ENCODE assay signal across 2 cellular contexts in the genomic region with DNA sequence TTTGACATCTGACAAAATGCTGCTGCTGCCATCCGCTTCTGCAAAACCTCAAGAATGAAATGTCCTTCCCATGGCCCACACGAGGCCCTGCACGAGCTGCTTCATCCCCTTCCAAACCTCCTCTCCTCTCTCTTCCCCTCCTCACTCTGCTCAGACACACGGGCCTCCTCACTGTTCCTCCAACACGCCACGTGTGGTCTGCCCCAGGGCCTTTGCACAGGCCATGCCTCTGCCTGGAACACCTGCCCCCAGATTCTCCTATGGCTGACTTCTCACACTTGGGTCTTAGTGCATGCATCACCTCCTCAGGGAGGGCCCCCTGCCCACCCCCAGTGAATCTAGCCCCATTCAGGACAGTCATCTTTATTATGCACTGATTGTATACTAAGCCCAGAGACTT.
TF ChIP-seq lines count a peak whose summit lies in the region.

No MANE protein-coding gene starts in this region.

TF ChIP-seq in HEK293, 187 proteins besides CTCF, POLR2A, EP300 and RAD21:
- TF ChIP-seq OSR2 (tag by site-specific recombination; IDR thresholded peaks at IDR 0.05) (no peak), ZNF426 (tag by site-specific recombination; IDR thresholded peaks at IDR 0.05) (no peak), SP2 (tag by site-specific recombination; IDR thresholded peaks at IDR 0.05) (no peak), ZNF623 (tag by site-specific recombination; IDR thresholded peaks at IDR 0.05) (peak; percentile 100), HOXC10 (CRISPR knock-in tag; IDR thresholded peaks at IDR 0.05) (no peak)
- TF ChIP-seq, protein P1, sequence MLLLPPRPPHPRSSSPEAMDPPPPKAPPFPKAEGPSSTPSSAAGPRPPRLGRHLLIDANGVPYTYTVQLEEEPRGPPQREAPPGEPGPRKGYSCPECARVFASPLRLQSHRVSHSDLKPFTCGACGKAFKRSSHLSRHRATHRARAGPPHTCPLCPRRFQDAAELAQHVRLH (tag by site-specific recombination; IDR thresholded peaks at IDR 0.05), result peak; percentile 68; the same call in 1 of the 2 replicates
- TF ChIP-seq, protein P2, sequence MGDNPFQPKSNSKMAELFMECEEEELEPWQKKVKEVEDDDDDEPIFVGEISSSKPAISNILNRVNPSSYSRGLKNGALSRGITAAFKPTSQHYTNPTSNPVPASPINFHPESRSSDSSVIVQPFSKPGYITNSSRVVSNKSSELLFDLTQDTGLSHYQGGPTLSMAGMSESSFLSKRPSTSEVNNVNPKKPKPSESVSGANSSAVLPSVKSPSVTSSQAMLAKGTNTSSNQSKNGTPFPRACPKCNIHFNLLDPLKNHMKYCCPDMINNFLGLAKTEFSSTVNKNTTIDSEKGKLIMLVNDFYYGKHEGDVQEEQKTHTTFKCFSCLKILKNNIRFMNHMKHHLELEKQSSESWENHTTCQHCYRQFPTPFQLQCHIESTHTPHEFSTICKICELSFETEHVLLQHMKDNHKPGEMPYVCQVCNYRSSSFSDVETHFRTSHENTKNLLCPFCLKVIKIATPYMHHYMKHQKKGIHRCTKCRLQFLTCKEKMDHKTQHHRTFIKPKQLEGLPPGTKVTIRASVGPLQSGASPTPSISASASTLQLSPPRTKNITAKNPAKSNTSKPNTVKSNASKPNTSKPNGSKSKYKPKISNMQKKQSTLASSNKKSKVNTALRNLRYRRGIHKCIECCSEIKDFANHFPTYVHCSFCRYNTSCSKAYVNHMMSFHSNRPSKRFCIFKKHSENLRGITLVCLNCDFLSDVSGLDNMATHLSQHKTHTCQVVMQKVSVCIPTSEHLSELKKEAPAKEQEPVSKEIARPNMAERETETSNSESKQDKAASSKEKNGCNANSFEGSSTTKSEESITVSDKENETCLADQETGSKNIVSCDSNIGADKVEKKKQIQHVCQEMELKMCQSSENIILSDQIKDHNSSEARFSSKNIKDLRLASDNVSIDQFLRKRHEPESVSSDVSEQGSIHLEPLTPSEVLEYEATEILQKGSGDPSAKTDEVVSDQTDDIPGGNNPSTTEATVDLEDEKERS (tag by site-specific recombination; IDR thresholded peaks at IDR 0.05), result peak; percentile 85; the same call in 1 of the 2 replicates

TF ChIP-seq in K562, 482 proteins besides CTCF, POLR2A, EP300 and RAD21:
- TF ChIP-seq PTBP1 (IDR thresholded peaks at IDR 0.05; ENCODE audit: low read depth, low read length), result 0 out of 2 replicates have a peak, but pooled peaks have one; percentile 52
- TF ChIP-seq BCOR (IDR thresholded peaks at IDR 0.05), result peak; percentile 94
- 0 out of 2 replicates have a peak, but pooled peaks have one; percentile 46 for TF ChIP-seq ZKSCAN8 (CRISPR knock-in tag; IDR thresholded peaks at IDR 0.05)
- no peak for TF ChIP-seq MIER1 (IDR thresholded peaks at IDR 0.05; ENCODE audit: low read depth)
- peak; percentile 87 for TF ChIP-seq RBM25 (IDR thresholded peaks at IDR 0.05; ENCODE audit: low read depth, low read length, severe bottlenecking)
- TF ChIP-seq ADNP (tag; IDR thresholded peaks at IDR 0.05), result peak; percentile 44; the same call in 1 of the 2 replicates
- peak; percentile 87 for TF ChIP-seq SMARCA5 (IDR thresholded peaks at IDR 0.05)
- TF ChIP-seq ILF3 (IDR thresholded peaks at IDR 0.05; ENCODE audit: borderline replicate concordance), result no peak
- TF ChIP-seq KDM1A (IDR thresholded peaks at IDR 0.05), result peak; percentile 50 to 82; a peak in 3 of 4 replicates
- TF ChIP-seq ATF7 (IDR thresholded peaks at IDR 0.05), result no peak
- TF ChIP-seq SETDB1 (IDR thresholded peaks at IDR 0.05; ENCODE audit: low read length), result no peak
